In genomic region chr7:142880886-142881505, GRCh38 we compare ENCODE assay signal across 1 cellular context.
TF ChIP-seq lines count a peak whose summit lies in the region.

No MANE protein-coding gene starts in this region.

TF ChIP-seq in K562, 482 proteins besides CTCF, POLR2A, EP300 and RAD21 (continued from another document and continues in another):
- TF ChIP-seq ZMIZ1 (IDR thresholded peaks at IDR 0.05; ENCODE audit: low read depth in 2 of 2, low read length in 2 of 2) (0 out of 4 replicates have a peak, but pooled peaks of 1 of the 2 experiments have one; percentile 24), IRF2 (CRISPR knock-in tag; IDR thresholded peaks at IDR 0.05) (no peak), RBM17 (IDR thresholded peaks at IDR 0.05; ENCODE audit: borderline replicate concordance, low read depth, low read length) (no peak), YY1 (IDR thresholded peaks at IDR 0.05; ENCODE audit: borderline replicate concordance in 1 of 3, control insufficient read depth in 1 of 3, extremely low read depth in 1 of 3, insufficient read depth in 3 of 3, insufficient read length in 1 of 3, insufficient replicate concordance in 2 of 3, low read depth in 1 of 3, low read length in 2 of 3) (peak in 1 of 3 experiments; percentile 43), RBM39 (optimal IDR thresholded peaks at IDR 0.05; ENCODE audit: low read depth, low read length) (no peak), FOXP1 (CRISPR knock-in tag; IDR thresholded peaks at IDR 0.05) (no peak), GABPB1 (CRISPR knock-in tag; IDR thresholded peaks at IDR 0.05) (no peak), ZNF174 (CRISPR knock-in tag; IDR thresholded peaks at IDR 0.05) (no peak), ZNF121 (CRISPR knock-in tag; conservative IDR thresholded peaks at IDR 0.05) (no peak), HDAC6 (IDR thresholded peaks at IDR 0.05; ENCODE audit: low read depth, low read length) (no peak), ZBTB1 (CRISPR knock-in tag; IDR thresholded peaks at IDR 0.05; ENCODE audit: borderline replicate concordance, low read depth) (no peak), EZH2 (IDR thresholded peaks at IDR 0.05; ENCODE audit: borderline replicate concordance, low read depth, low read length) (0 out of 2 replicates have a peak, but pooled peaks have one; percentile 56), ARNT (IDR thresholded peaks at IDR 0.05) (0 out of 4 replicates have a peak, but pooled peaks of 1 of the 2 experiments have one; percentile 20), ZNF780A (CRISPR knock-in tag; IDR thresholded peaks at IDR 0.05) (no peak), SRF (CRISPR knock-in tag; IDR thresholded peaks at IDR 0.05) (no peak), NFRKB (IDR thresholded peaks at IDR 0.05; ENCODE audit: low read depth) (no peak), JUND (IDR thresholded peaks at IDR 0.05; ENCODE audit: borderline replicate concordance, low read depth, low read length) (no peak), JUND (tag; IDR thresholded peaks at IDR 0.05; ENCODE audit: borderline replicate concordance, low read depth, low read length) (no peak), POLR2H (tag; IDR thresholded peaks at IDR 0.05; ENCODE audit: low read depth) (no peak), RB1 (IDR thresholded peaks at IDR 0.05; ENCODE audit: low read depth) (peak; percentile 41; the same call in 1 of the 2 replicates), GATAD2B (IDR thresholded peaks at IDR 0.05; ENCODE audit: borderline replicate concordance) (no peak), EHMT2 (IDR thresholded peaks at IDR 0.05) (no peak), MAFF (IDR thresholded peaks at IDR 0.05; ENCODE audit: low read length) (no peak), LARP7 (IDR thresholded peaks at IDR 0.05) (no peak), DMBX1 (CRISPR knock-in tag; IDR thresholded peaks at IDR 0.05; ENCODE audit: borderline replicate concordance) (no peak), KDM5B (IDR thresholded peaks at IDR 0.05; ENCODE audit: insufficient replicate concordance, low read depth, low read length) (no peak), CAMTA2 (CRISPR knock-in tag; conservative IDR thresholded peaks at IDR 0.05) (no peak), SUPT5H (IDR thresholded peaks at IDR 0.05) (no peak), BHLHE40 (IDR thresholded peaks at IDR 0.05; ENCODE audit: low read length) (no peak; the same call in 1 of the 2 replicates), NR2F6 (CRISPR knock-in tag; IDR thresholded peaks at IDR 0.05) (no peak), NR2C1 (IDR thresholded peaks at IDR 0.05) (no peak), NR2C1 (tag; IDR thresholded peaks at IDR 0.05) (no peak), MCM7 (IDR thresholded peaks at IDR 0.05) (no peak), ZNF766 (CRISPR knock-in tag; conservative IDR thresholded peaks at IDR 0.05) (no peak), ZBTB43 (CRISPR knock-in tag; IDR thresholded peaks at IDR 0.05) (no peak), KLF16 (IDR thresholded peaks at IDR 0.05) (peak; percentile 50; the same call in 1 of the 2 replicates), LCOR (CRISPR knock-in tag; IDR thresholded peaks at IDR 0.05) (no peak)
- TF ChIP-seq, protein P1, sequence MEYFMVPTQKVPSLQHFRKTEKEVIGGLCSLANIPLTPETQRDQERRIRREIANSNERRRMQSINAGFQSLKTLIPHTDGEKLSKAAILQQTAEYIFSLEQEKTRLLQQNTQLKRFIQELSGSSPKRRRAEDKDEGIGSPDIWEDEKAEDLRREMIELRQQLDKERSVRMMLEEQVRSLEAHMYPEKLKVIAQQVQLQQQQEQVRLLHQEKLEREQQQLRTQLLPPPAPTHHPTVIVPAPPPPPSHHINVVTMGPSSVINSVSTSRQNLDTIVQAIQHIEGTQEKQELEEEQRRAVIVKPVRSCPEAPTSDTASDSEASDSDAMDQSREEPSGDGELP (CRISPR knock-in tag; IDR thresholded peaks at IDR 0.05; ENCODE audit: borderline replicate concordance): peak; percentile 43; the same call in 1 of the 2 replicates
- TF ChIP-seq, protein P2, sequence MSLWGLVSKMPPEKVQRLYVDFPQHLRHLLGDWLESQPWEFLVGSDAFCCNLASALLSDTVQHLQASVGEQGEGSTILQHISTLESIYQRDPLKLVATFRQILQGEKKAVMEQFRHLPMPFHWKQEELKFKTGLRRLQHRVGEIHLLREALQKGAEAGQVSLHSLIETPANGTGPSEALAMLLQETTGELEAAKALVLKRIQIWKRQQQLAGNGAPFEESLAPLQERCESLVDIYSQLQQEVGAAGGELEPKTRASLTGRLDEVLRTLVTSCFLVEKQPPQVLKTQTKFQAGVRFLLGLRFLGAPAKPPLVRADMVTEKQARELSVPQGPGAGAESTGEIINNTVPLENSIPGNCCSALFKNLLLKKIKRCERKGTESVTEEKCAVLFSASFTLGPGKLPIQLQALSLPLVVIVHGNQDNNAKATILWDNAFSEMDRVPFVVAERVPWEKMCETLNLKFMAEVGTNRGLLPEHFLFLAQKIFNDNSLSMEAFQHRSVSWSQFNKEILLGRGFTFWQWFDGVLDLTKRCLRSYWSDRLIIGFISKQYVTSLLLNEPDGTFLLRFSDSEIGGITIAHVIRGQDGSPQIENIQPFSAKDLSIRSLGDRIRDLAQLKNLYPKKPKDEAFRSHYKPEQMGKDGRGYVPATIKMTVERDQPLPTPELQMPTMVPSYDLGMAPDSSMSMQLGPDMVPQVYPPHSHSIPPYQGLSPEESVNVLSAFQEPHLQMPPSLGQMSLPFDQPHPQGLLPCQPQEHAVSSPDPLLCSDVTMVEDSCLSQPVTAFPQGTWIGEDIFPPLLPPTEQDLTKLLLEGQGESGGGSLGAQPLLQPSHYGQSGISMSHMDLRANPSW (CRISPR knock-in tag; IDR thresholded peaks at IDR 0.05): no peak
- TF ChIP-seq, protein P3, sequence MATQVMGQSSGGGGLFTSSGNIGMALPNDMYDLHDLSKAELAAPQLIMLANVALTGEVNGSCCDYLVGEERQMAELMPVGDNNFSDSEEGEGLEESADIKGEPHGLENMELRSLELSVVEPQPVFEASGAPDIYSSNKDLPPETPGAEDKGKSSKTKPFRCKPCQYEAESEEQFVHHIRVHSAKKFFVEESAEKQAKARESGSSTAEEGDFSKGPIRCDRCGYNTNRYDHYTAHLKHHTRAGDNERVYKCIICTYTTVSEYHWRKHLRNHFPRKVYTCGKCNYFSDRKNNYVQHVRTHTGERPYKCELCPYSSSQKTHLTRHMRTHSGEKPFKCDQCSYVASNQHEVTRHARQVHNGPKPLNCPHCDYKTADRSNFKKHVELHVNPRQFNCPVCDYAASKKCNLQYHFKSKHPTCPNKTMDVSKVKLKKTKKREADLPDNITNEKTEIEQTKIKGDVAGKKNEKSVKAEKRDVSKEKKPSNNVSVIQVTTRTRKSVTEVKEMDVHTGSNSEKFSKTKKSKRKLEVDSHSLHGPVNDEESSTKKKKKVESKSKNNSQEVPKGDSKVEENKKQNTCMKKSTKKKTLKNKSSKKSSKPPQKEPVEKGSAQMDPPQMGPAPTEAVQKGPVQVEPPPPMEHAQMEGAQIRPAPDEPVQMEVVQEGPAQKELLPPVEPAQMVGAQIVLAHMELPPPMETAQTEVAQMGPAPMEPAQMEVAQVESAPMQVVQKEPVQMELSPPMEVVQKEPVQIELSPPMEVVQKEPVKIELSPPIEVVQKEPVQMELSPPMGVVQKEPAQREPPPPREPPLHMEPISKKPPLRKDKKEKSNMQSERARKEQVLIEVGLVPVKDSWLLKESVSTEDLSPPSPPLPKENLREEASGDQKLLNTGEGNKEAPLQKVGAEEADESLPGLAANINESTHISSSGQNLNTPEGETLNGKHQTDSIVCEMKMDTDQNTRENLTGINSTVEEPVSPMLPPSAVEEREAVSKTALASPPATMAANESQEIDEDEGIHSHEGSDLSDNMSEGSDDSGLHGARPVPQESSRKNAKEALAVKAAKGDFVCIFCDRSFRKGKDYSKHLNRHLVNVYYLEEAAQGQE (CRISPR knock-in tag; IDR thresholded peaks at IDR 0.05; ENCODE audit: low read depth): no peak
- TF ChIP-seq, protein P4, sequence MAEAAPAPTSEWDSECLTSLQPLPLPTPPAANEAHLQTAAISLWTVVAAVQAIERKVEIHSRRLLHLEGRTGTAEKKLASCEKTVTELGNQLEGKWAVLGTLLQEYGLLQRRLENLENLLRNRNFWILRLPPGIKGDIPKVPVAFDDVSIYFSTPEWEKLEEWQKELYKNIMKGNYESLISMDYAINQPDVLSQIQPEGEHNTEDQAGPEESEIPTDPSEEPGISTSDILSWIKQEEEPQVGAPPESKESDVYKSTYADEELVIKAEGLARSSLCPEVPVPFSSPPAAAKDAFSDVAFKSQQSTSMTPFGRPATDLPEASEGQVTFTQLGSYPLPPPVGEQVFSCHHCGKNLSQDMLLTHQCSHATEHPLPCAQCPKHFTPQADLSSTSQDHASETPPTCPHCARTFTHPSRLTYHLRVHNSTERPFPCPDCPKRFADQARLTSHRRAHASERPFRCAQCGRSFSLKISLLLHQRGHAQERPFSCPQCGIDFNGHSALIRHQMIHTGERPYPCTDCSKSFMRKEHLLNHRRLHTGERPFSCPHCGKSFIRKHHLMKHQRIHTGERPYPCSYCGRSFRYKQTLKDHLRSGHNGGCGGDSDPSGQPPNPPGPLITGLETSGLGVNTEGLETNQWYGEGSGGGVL (CRISPR knock-in tag; IDR thresholded peaks at IDR 0.05): no peak
- TF ChIP-seq, protein P5, sequence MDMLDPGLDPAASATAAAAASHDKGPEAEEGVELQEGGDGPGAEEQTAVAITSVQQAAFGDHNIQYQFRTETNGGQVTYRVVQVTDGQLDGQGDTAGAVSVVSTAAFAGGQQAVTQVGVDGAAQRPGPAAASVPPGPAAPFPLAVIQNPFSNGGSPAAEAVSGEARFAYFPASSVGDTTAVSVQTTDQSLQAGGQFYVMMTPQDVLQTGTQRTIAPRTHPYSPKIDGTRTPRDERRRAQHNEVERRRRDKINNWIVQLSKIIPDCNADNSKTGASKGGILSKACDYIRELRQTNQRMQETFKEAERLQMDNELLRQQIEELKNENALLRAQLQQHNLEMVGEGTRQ (CRISPR knock-in tag; IDR thresholded peaks at IDR 0.05): no peak
- TF ChIP-seq, protein P6, sequence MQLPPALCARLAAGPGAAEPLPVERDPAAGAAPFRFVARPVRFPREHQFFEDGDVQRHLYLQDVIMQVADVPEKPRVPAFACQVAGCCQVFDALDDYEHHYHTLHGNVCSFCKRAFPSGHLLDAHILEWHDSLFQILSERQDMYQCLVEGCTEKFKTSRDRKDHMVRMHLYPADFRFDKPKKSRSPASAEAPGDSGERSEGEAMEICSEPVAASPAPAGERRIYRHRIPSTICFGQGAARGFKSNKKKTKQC (CRISPR knock-in tag; IDR thresholded peaks at IDR 0.05): 0 out of 2 replicates have a peak, but pooled peaks have one; percentile 69
- TF ChIP-seq, protein P7, sequence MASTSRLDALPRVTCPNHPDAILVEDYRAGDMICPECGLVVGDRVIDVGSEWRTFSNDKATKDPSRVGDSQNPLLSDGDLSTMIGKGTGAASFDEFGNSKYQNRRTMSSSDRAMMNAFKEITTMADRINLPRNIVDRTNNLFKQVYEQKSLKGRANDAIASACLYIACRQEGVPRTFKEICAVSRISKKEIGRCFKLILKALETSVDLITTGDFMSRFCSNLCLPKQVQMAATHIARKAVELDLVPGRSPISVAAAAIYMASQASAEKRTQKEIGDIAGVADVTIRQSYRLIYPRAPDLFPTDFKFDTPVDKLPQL (IDR thresholded peaks at IDR 0.05; ENCODE audit: extremely low read depth, insufficient read length): no peak
